Comparison of ENCODE assay signal across 32 cellular contexts in the genomic region with DNA sequence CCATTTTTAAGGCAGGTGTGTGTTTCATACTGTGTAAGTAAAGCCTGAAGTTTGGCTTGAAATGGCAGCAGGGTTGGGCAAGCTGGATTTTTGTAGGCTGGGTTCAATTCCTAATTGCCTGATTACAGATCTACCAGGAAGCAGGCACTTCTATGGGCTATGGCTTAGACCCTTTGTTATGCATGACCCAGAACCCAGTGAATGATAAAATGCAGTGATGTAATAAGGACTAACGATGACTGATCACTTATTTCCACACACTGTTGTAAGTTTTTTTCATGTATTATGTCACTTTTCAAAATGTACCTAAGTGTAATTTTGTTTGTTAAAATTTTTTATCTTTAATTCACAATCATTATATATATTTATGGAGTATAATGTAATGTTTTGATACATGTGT.
"Had no signal": no experiment of that assay in that cellular context is flagged by ENCODE, and none has a peak within 500 bp of the region (broad histone marks: within the 10 kb centered on the region; RNA-seq: fewer than 3 reads in every experiment).

No MANE protein-coding gene starts in this region.

- H3K9me3 Mint-ChIP-seq: activated CD4-positive, alpha-beta T cell treated with anti-CD3 and anti-CD28 coated beads, Interleukin-2, amount 10 ng/mL, durations not matched to agents 7 days and 5 days; activated naive CD4-positive, alpha-beta T cell treated with anti-CD3 and anti-CD28 coated beads for 36 hours; activated naive CD4-positive, alpha-beta T cell treated with anti-CD3 and anti-CD28 coated beads, Interleukin-2, amount 50 U/mL, for 72 hours; activated T-cell treated with anti-CD3 and anti-CD28 coated beads, Interleukin-2, amount 50 U/mL, for 24 hours; activated T-helper 1 cell treated with anti-CD3 and anti-CD28 coated beads, Interleukin-12 subunit alpha, Interleukin-12 subunit beta, Interleukin-2, Interleukin-4 antibody, amounts not matched to agents 30 ng/mL and 10 ng/mL and 1 ng/mL, durations not matched to agents 14 hours and 24 hours and 36 hours; central memory CD8-positive, alpha-beta T cell; T-helper 1 cell treated with Interleukin-12 subunit alpha and Interleukin-12 subunit beta and Interleukin-4 antibody, amounts not matched to agents 30 μg/mL and 1 μg/mL, for 36 hours; T-helper 2 cell treated with Interferon-gamma antibody and Interleukin-4, amounts not matched to agents 5 μg/mL and 100 μg/mL, for 36 hours; WTC11 had no signal

- ATAC-seq: activated CD4-positive, alpha-beta T cell treated with anti-CD3 and anti-CD28 coated beads for 36 hours; activated CD4-positive, CD25-positive, alpha-beta regulatory T cell treated with anti-CD3 and anti-CD28 coated beads, Interleukin-2, amount 50 U/mL, for 24 hours; activated CD8-positive, alpha-beta T cell treated with anti-CD3 and anti-CD28 coated beads, Interleukin-2, amount 10 ng/mL, durations not matched to agents 7 days and 5 days; activated naive CD4-positive, alpha-beta T cell treated with anti-CD3 and anti-CD28 coated beads, Interleukin-2, amount 50 U/mL, for 72 hours; activated naive CD8-positive, alpha-beta T cell treated with anti-CD3 and anti-CD28 coated beads, Interleukin-2, amount 50 U/mL, for 24 hours; WTC11 had no signal

- H3K27me3 Mint-ChIP-seq: activated CD4-positive, alpha-beta T cell treated with anti-CD3 and anti-CD28 coated beads for 36 hours; activated CD4-positive, alpha-beta T cell treated with anti-CD3 and anti-CD28 coated beads, Interleukin-2, amount 10 ng/mL, durations not matched to agents 7 days and 5 days; central memory CD8-positive, alpha-beta T cell had no signal

- H3K4me3 ChIP-seq: cardiac muscle cell had no signal

- H3K36me3 Mint-ChIP-seq: activated naive CD4-positive, alpha-beta T cell treated with anti-CD3 and anti-CD28 coated beads, Interleukin-2, amount 50 U/mL, for 72 hours; WTC11 had no signal

- H3K4me3 Mint-ChIP-seq: activated CD4-positive, alpha-beta T cell treated with anti-CD3 and anti-CD28 coated beads for 36 hours; activated CD4-positive, alpha-beta T cell treated with anti-CD3 and anti-CD28 coated beads, Interleukin-2, amount 10 ng/mL, durations not matched to agents 7 days and 5 days; activated CD8-positive, alpha-beta T cell treated with anti-CD3 and anti-CD28 coated beads, Interleukin-2, amount 10 ng/mL, durations not matched to agents 7 days and 5 days; activated naive CD4-positive, alpha-beta T cell treated with anti-CD3 and anti-CD28 coated beads for 36 hours; activated naive CD8-positive, alpha-beta T cell treated with anti-CD3 and anti-CD28 coated beads, Interleukin-2, amount 50 U/mL, for 24 hours; activated T-cell treated with anti-CD3 and anti-CD28 coated beads, Interleukin-2, amount 50 U/mL, for 24 hours; activated T-helper 1 cell treated with anti-CD3 and anti-CD28 coated beads, Interleukin-12 subunit alpha, Interleukin-12 subunit beta, Interleukin-2, Interleukin-4 antibody, amounts not matched to agents 30 ng/mL and 10 ng/mL and 1 ng/mL, durations not matched to agents 14 hours and 24 hours and 36 hours; central memory CD8-positive, alpha-beta T cell; T-helper 1 cell treated with Interleukin-12 subunit alpha and Interleukin-12 subunit beta and Interleukin-4 antibody, amounts not matched to agents 30 μg/mL and 1 μg/mL, for 36 hours; T-helper 2 cell treated with Interferon-gamma antibody and Interleukin-4, amounts not matched to agents 5 μg/mL and 100 μg/mL, for 36 hours; WTC11 had no signal

- DNase-seq: activated CD4-positive, alpha-beta T cell treated with anti-CD3 and anti-CD28 coated beads for 36 hours; activated CD4-positive, alpha-beta T cell treated with anti-CD3 and anti-CD28 coated beads, Interleukin-2, amount 10 ng/mL, durations not matched to agents 7 days and 5 days; activated CD4-positive, alpha-beta T cell treated with anti-CD3 and anti-CD28 coated beads, Interleukin-2, amount 50 U/mL, for 48 hours; activated CD8-positive, alpha-beta T cell treated with anti-CD3 and anti-CD28 coated beads, Interleukin-2, amount 10 ng/mL, durations not matched to agents 7 days and 5 days; activated gamma-delta T cell treated with Interleukin-2 at 50 U/mL for 16 hours; activated naive CD4-positive, alpha-beta T cell treated with anti-CD3 and anti-CD28 coated beads for 36 hours; activated naive CD8-positive, alpha-beta T cell treated with anti-CD3 and anti-CD28 coated beads, Interleukin-2, amount 50 U/mL, for 24 hours; activated T-cell treated with anti-CD3 and anti-CD28 coated beads, Interleukin-2, amount 50 U/mL, for 24 hours; anterior cingulate cortex; brain microvascular endothelial cell; Kasumi-1; KG1; MV-4-11; NCI-H1092; NCI-H1436 treated with DMSO at 0.1 percent for 48 hours; NCI-H187; NCI-H2029 treated with DMSO at 0.1 percent for 48 hours; NCI-H2107; NCI-H2171; NCI-H510A; NCI-H526; NCI-H748 treated with DMSO at 0.1 percent for 48 hours; NK-92 treated with Interleukin-12 subunit alpha and Interleukin-12 subunit beta, amount 100 ng/mL, for 24 hours; Right ventricle myocardium superior had no signal

- H3K4me1 Mint-ChIP-seq: activated CD4-positive, alpha-beta T cell treated with anti-CD3 and anti-CD28 coated beads for 36 hours; activated CD4-positive, alpha-beta T cell treated with anti-CD3 and anti-CD28 coated beads, Interleukin-2, amount 10 ng/mL, durations not matched to agents 7 days and 5 days; activated naive CD8-positive, alpha-beta T cell treated with anti-CD3 and anti-CD28 coated beads, Interleukin-2, amount 50 U/mL, for 24 hours had no signal

- H3K27ac Mint-ChIP-seq: activated CD4-positive, alpha-beta T cell treated with anti-CD3 and anti-CD28 coated beads for 36 hours; activated CD4-positive, alpha-beta T cell treated with anti-CD3 and anti-CD28 coated beads, Interleukin-2, amount 10 ng/mL, durations not matched to agents 7 days and 5 days; activated CD8-positive, alpha-beta T cell treated with anti-CD3 and anti-CD28 coated beads, Interleukin-2, amount 10 ng/mL, durations not matched to agents 7 days and 5 days; activated naive CD4-positive, alpha-beta T cell treated with anti-CD3 and anti-CD28 coated beads for 36 hours; activated naive CD4-positive, alpha-beta T cell treated with anti-CD3 and anti-CD28 coated beads, Interleukin-2, amount 50 U/mL, for 72 hours; activated naive CD8-positive, alpha-beta T cell treated with anti-CD3 and anti-CD28 coated beads, Interleukin-2, amount 50 U/mL, for 24 hours; activated T-cell treated with anti-CD3 and anti-CD28 coated beads, Interleukin-2, amount 50 U/mL, for 24 hours; activated T-helper 1 cell treated with anti-CD3 and anti-CD28 coated beads, Interleukin-12 subunit alpha, Interleukin-12 subunit beta, Interleukin-2, Interleukin-4 antibody, amounts not matched to agents 30 ng/mL and 10 ng/mL and 1 ng/mL, durations not matched to agents 14 hours and 24 hours and 36 hours; T-helper 1 cell treated with Interleukin-12 subunit alpha and Interleukin-12 subunit beta and Interleukin-4 antibody, amounts not matched to agents 30 μg/mL and 1 μg/mL, for 36 hours; T-helper 2 cell treated with Interferon-gamma antibody and Interleukin-4, amounts not matched to agents 5 μg/mL and 100 μg/mL, for 36 hours; WTC11 had no signal
